ENCODE assay signal across 2 cellular contexts in genomic region chr3:56339244-56339643, GRCh38.
TF ChIP-seq lines count a peak whose summit lies in the region.

No MANE protein-coding gene starts in this region.

TF ChIP-seq in SK-N-SH, 30 proteins besides CTCF, POLR2A, EP300 and RAD21 (continued from another document):
- TF ChIP-seq EZH2phosphoT487 (IDR thresholded peaks at IDR 0.05; ENCODE audit: borderline replicate concordance, low read depth) (no peak), SIN3A (IDR thresholded peaks at IDR 0.05; ENCODE audit: borderline replicate concordance, low read depth, low read length) (no peak), RCOR1 (IDR thresholded peaks at IDR 0.05; ENCODE audit: low read length) (no peak), CHD2 (IDR thresholded peaks at IDR 0.05; ENCODE audit: low read length, partially characterized antibody) (no peak), FOSL2 (IDR thresholded peaks at IDR 0.05; ENCODE audit: borderline replicate concordance, low read depth) (no peak), MXI1 (IDR thresholded peaks at IDR 0.05; ENCODE audit: low read depth, low read length) (no peak)
- TF ChIP-seq, protein P1, sequence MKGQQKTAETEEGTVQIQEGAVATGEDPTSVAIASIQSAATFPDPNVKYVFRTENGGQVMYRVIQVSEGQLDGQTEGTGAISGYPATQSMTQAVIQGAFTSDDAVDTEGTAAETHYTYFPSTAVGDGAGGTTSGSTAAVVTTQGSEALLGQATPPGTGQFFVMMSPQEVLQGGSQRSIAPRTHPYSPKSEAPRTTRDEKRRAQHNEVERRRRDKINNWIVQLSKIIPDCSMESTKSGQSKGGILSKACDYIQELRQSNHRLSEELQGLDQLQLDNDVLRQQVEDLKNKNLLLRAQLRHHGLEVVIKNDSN (IDR thresholded peaks at IDR 0.05; ENCODE audit: borderline replicate concordance, low read depth), result no peak

TF ChIP-seq in SK-N-SH treated with all-trans-retinoic acid at 6 μM for 48 hours, 23 proteins besides CTCF, POLR2A, EP300 and RAD21 (continued from another document):
- no peak for TF ChIP-seq TOX (CRISPR knock-in tag; IDR thresholded peaks at IDR 0.05; ENCODE audit: borderline replicate concordance)
- TF ChIP-seq OSR1 (CRISPR knock-in tag; IDR thresholded peaks at IDR 0.05), result no peak
- TF ChIP-seq GLIS3 (CRISPR knock-in tag; IDR thresholded peaks at IDR 0.05), result no peak
- TF ChIP-seq ZNF70 (CRISPR knock-in tag; IDR thresholded peaks at IDR 0.05), result no peak
- no peak for TF ChIP-seq ESRRG (CRISPR knock-in tag; IDR thresholded peaks at IDR 0.05)
- TF ChIP-seq PATZ1 (CRISPR knock-in tag; IDR thresholded peaks at IDR 0.05; ENCODE audit: borderline replicate concordance), result no peak
- no peak for TF ChIP-seq ARNTL (CRISPR knock-in tag; IDR thresholded peaks at IDR 0.05; ENCODE audit: borderline replicate concordance, low read depth)
